In genomic region chr10:7015457-7015856, GRCh38 we compare ENCODE assay signal across 1 cellular context.
TF ChIP-seq lines count a peak whose summit lies in the region.

No MANE protein-coding gene starts in this region.

TF ChIP-seq in K562, 482 proteins besides CTCF, POLR2A, EP300 and RAD21 (continued from another document):
- peak; percentile 25; the same call in 1 of the 2 replicates for TF ChIP-seq MYBL2 (IDR thresholded peaks at IDR 0.05; ENCODE audit: low read depth)
- TF ChIP-seq MYBL2 (CRISPR knock-in tag; IDR thresholded peaks at IDR 0.05; ENCODE audit: borderline replicate concordance) = no peak
- no peak for TF ChIP-seq TBP (optimal IDR thresholded peaks at IDR 0.05; ENCODE audit: low read depth, low read length)
- no peak for TF ChIP-seq CEBPB (tag; IDR thresholded peaks at IDR 0.05)
- TF ChIP-seq CBX3 (IDR thresholded peaks at IDR 0.05; ENCODE audit: borderline replicate concordance in 1 of 2, low read length in 2 of 2) = 0 out of 3 replicates have a peak, but pooled peaks of 1 of the 2 experiments have one; percentile 51
- TF ChIP-seq TCF7 (IDR thresholded peaks at IDR 0.05; ENCODE audit: borderline replicate concordance) = no peak
- TF ChIP-seq PTBP1 (IDR thresholded peaks at IDR 0.05; ENCODE audit: low read depth, low read length) = no peak
- 0 out of 4 replicates have a peak, but pooled peaks of 1 of the 2 experiments have one; percentile 23 for TF ChIP-seq NRF1 (conservative IDR thresholded peaks at IDR 0.05 in 1 of 2, IDR thresholded peaks at IDR 0.05 in 1 of 2)
- TF ChIP-seq TEAD2 (tag; IDR thresholded peaks at IDR 0.05) = peak; percentile 30; the same call in 1 of the 2 replicates
- TF ChIP-seq CBFB (CRISPR knock-in tag; IDR thresholded peaks at IDR 0.05) = no peak
- no peak for TF ChIP-seq ZNF12 (CRISPR knock-in tag; IDR thresholded peaks at IDR 0.05)
- TF ChIP-seq POU5F1 (IDR thresholded peaks at IDR 0.05; ENCODE audit: borderline replicate concordance, low read depth, low read length, partially characterized antibody) = no peak
- TF ChIP-seq CC2D1A (IDR thresholded peaks at IDR 0.05) = 0 out of 2 replicates have a peak, but pooled peaks have one; percentile 16
- no peak for TF ChIP-seq ZNF354B (CRISPR knock-in tag; IDR thresholded peaks at IDR 0.05)
- TF ChIP-seq CTBP1 (IDR thresholded peaks at IDR 0.05; ENCODE audit: borderline replicate concordance) = 0 out of 2 replicates have a peak, but pooled peaks have one; percentile 35
- TF ChIP-seq BRF1 (IDR thresholded peaks at IDR 0.05; ENCODE audit: borderline replicate concordance, extremely low read depth, insufficient read length) = no peak
- 0 out of 2 replicates have a peak, but pooled peaks have one; percentile 8 for TF ChIP-seq ARID2 (IDR thresholded peaks at IDR 0.05)
- TF ChIP-seq DPF2 (IDR thresholded peaks at IDR 0.05) = peak; percentile 80
- no peak for TF ChIP-seq BMI1 (IDR thresholded peaks at IDR 0.05; ENCODE audit: low read length)
- peak; percentile 33 for TF ChIP-seq FOSL1 (tag; conservative IDR thresholded peaks at IDR 0.05)
- no peak for TF ChIP-seq KAT8 (IDR thresholded peaks at IDR 0.05; ENCODE audit: low read depth)
- TF ChIP-seq BHLHE40 (IDR thresholded peaks at IDR 0.05; ENCODE audit: low read length) = peak; percentile 95
- TF ChIP-seq EHMT2 (IDR thresholded peaks at IDR 0.05) = peak; percentile 58; the same call in 1 of the 2 replicates
- no peak for TF ChIP-seq MBD1 (CRISPR knock-in tag; IDR thresholded peaks at IDR 0.05)
- 0 out of 2 replicates have a peak, but pooled peaks have one; percentile 15 for TF ChIP-seq ETV5 (CRISPR knock-in tag; IDR thresholded peaks at IDR 0.05; ENCODE audit: low read depth)
